In genomic region chr12:6426882-6427671, GRCh38 we compare ENCODE assay signal across 8 cellular contexts. TPM values are rescaled to one million over a fixed set of nuclear protein-coding genes. Genes with fewer than 3 reads are reported as not detected.
A peak's percentile ranks its signal among the peaks of the same experiment; 100 is the strongest.
DNase-seq lines count a peak whose midpoint lies in the region; TF ChIP-seq lines count a peak whose summit lies in the region.

No MANE protein-coding gene starts in this region.

- TF ChIP-seq CTCF in foreskin fibroblast (IDR thresholded peaks at IDR 0.05; ENCODE audit: low read depth, low read length): no peak

- no peak overlapping the region for H3K4me3 ChIP-seq in foreskin fibroblast (ENCODE audit: low read depth in 1 of 2, low read length in 2 of 2)

- DNase-seq in activated gamma-delta T cell treated with Interleukin-2 at 50 U/mL for 16 hours (peak; percentile 81), activated gamma-delta T cell (lab: John Stamatoyannopoulos, UW) (no peak), HCEC 1CT (no peak), GM19240 (ENCODE audit: insufficient read length, low spot score) (no peak), foreskin fibroblast (no peak)
- DNase-seq in activated T-helper 1 cell treated with anti-CD3 and anti-CD28 coated beads, Interleukin-12 subunit alpha, Interleukin-12 subunit beta, Interleukin-2, Interleukin-4 antibody, amounts not matched to agents 30 ng/mL and 10 ng/mL and 1 ng/mL, durations not matched to agents 14 hours and 24 hours and 36 hours (ENCODE audit: low spot score): peak; percentile 82
- peak; percentile 89 to 94 for DNase-seq in stimulated activated CD4-positive, alpha-beta T cell treated with anti-CD3 and anti-CD28 coated beads, Interleukin-12 subunit alpha, Interleukin-12 subunit beta, amount 100 ng/mL, for 24 hours (ENCODE audit: low read depth in 2 of 2)

- intact Hi-C loops in activated T-helper 1 cell treated with anti-CD3 and anti-CD28 coated beads, Interleukin-12 subunit alpha, Interleukin-12 subunit beta, Interleukin-2, Interleukin-4 antibody, amounts not matched to agents 30 ng/mL and 10 ng/mL and 1 ng/mL, durations not matched to agents 14 hours and 24 hours and 36 hours (cut with micrococcal nuclease): loop anchor here (1.0 to 10.0 kb wide), 7 partner anchors 16 to 258 kb away; partner anchors contain the start of genes MRPL51, TAPBPL and ZNF384

- no peaks in the 10 kb centered on the region for H3K9me3 Mint-ChIP-seq in IgD-negative memory B cell
- no peaks in the 10 kb centered on the region for H3K9me3 Mint-ChIP-seq in activated T-helper 1 cell treated with anti-CD3 and anti-CD28 coated beads, Interleukin-12 subunit alpha, Interleukin-12 subunit beta, Interleukin-2, Interleukin-4 antibody, amounts not matched to agents 30 ng/mL and 10 ng/mL and 1 ng/mL, durations not matched to agents 14 hours and 24 hours and 36 hours

- H3K27ac Mint-ChIP-seq in IgD-negative memory B cell: peak overlapping the region; percentile 97 to 100 (median 99)
- peak overlapping the region; percentile 99 for H3K27ac Mint-ChIP-seq in activated T-helper 1 cell treated with anti-CD3 and anti-CD28 coated beads, Interleukin-12 subunit alpha, Interleukin-12 subunit beta, Interleukin-2, Interleukin-4 antibody, amounts not matched to agents 30 ng/mL and 10 ng/mL and 1 ng/mL, durations not matched to agents 14 hours and 24 hours and 36 hours

- peak overlapping the region; percentile 81 to 95 (median 92) for H3K4me3 Mint-ChIP-seq in IgD-negative memory B cell
- H3K4me3 Mint-ChIP-seq in activated T-helper 1 cell treated with anti-CD3 and anti-CD28 coated beads, Interleukin-12 subunit alpha, Interleukin-12 subunit beta, Interleukin-2, Interleukin-4 antibody, amounts not matched to agents 30 ng/mL and 10 ng/mL and 1 ng/mL, durations not matched to agents 14 hours and 24 hours and 36 hours: peak overlapping the region; percentile 84

- no peaks in the 10 kb centered on the region for H3K27me3 Mint-ChIP-seq in IgD-negative memory B cell
- no peaks in the 10 kb centered on the region for H3K27me3 Mint-ChIP-seq in activated T-helper 1 cell treated with anti-CD3 and anti-CD28 coated beads, Interleukin-12 subunit alpha, Interleukin-12 subunit beta, Interleukin-2, Interleukin-4 antibody, amounts not matched to agents 30 ng/mL and 10 ng/mL and 1 ng/mL, durations not matched to agents 14 hours and 24 hours and 36 hours (ENCODE audit: insufficient read depth)

- H3K36me3 Mint-ChIP-seq in IgD-negative memory B cell: peaks cover 3% of the 10 kb centered on the region
- H3K36me3 Mint-ChIP-seq in activated T-helper 1 cell treated with anti-CD3 and anti-CD28 coated beads, Interleukin-12 subunit alpha, Interleukin-12 subunit beta, Interleukin-2, Interleukin-4 antibody, amounts not matched to agents 30 ng/mL and 10 ng/mL and 1 ng/mL, durations not matched to agents 14 hours and 24 hours and 36 hours (ENCODE audit: low read depth): no peaks in the 10 kb centered on the region

- peaks cover 43 to 56% (median 51%) of the 10 kb centered on the region in 3 donors for H3K4me1 Mint-ChIP-seq in IgD-negative memory B cell
- H3K4me1 Mint-ChIP-seq in activated T-helper 1 cell treated with anti-CD3 and anti-CD28 coated beads, Interleukin-12 subunit alpha, Interleukin-12 subunit beta, Interleukin-2, Interleukin-4 antibody, amounts not matched to agents 30 ng/mL and 10 ng/mL and 1 ng/mL, durations not matched to agents 14 hours and 24 hours and 36 hours (ENCODE audit: low read depth): peaks cover 68% of the 10 kb centered on the region

RNA-seq across cellular contexts. Expression of gene CD27, which starts 17.7 kb away (rescaled TPM):
- polyA plus RNA-seq in IgD-negative memory B cell: 264 TPM
- 82.1 and 82.3 TPM in 2 replicates for total RNA-seq in activated T-helper 1 cell treated with anti-CD3 and anti-CD28 coated beads, Interleukin-12 subunit alpha, Interleukin-12 subunit beta, Interleukin-2, Interleukin-4 antibody, amounts not matched to agents 30 ng/mL and 10 ng/mL and 1 ng/mL, durations not matched to agents 14 hours and 24 hours and 36 hours

RNA-seq across cellular contexts. Expression of gene TAPBPL, which starts 24.8 kb away (rescaled TPM):
- polyA plus RNA-seq in IgD-negative memory B cell: 125 TPM
- total RNA-seq in activated T-helper 1 cell treated with anti-CD3 and anti-CD28 coated beads, Interleukin-12 subunit alpha, Interleukin-12 subunit beta, Interleukin-2, Interleukin-4 antibody, amounts not matched to agents 30 ng/mL and 10 ng/mL and 1 ng/mL, durations not matched to agents 14 hours and 24 hours and 36 hours: 34.1 and 34.3 TPM in 2 replicates

RNA-seq across cellular contexts. Expression of gene LTBR, which starts 43.1 kb away (rescaled TPM):
- not detected for polyA plus RNA-seq in IgD-negative memory B cell
- 0.64 and 1.3 TPM in 2 replicates for total RNA-seq in activated T-helper 1 cell treated with anti-CD3 and anti-CD28 coated beads, Interleukin-12 subunit alpha, Interleukin-12 subunit beta, Interleukin-2, Interleukin-4 antibody, amounts not matched to agents 30 ng/mL and 10 ng/mL and 1 ng/mL, durations not matched to agents 14 hours and 24 hours and 36 hours

RNA-seq across cellular contexts. Expression of gene VAMP1, which starts 43.4 kb away (rescaled TPM):
- 8.1 TPM for polyA plus RNA-seq in IgD-negative memory B cell
- 49.7 and 52.8 TPM in 2 replicates for total RNA-seq in activated T-helper 1 cell treated with anti-CD3 and anti-CD28 coated beads, Interleukin-12 subunit alpha, Interleukin-12 subunit beta, Interleukin-2, Interleukin-4 antibody, amounts not matched to agents 30 ng/mL and 10 ng/mL and 1 ng/mL, durations not matched to agents 14 hours and 24 hours and 36 hours

RNA-seq across cellular contexts. Expression of gene SCNN1A, which starts 51.7 kb away (rescaled TPM):
- polyA plus RNA-seq in IgD-negative memory B cell: not detected
- 0.05 and 0.32 TPM in 2 replicates for total RNA-seq in activated T-helper 1 cell treated with anti-CD3 and anti-CD28 coated beads, Interleukin-12 subunit alpha, Interleukin-12 subunit beta, Interleukin-2, Interleukin-4 antibody, amounts not matched to agents 30 ng/mL and 10 ng/mL and 1 ng/mL, durations not matched to agents 14 hours and 24 hours and 36 hours

Comparison
In these comparisons a context has a peak if more than half of its experiments do, and no peak if none do; other contexts are left out.
1. DNase-seq: peak in activated gamma-delta T cell treated with Interleukin-2 at 50 U/mL for 16 hours (single experiment), activated T-helper 1 cell treated with anti-CD3 and anti-CD28 coated beads, Interleukin-12 subunit alpha, Interleukin-12 subunit beta, Interleukin-2, Interleukin-4 antibody, amounts not matched to agents 30 ng/mL and 10 ng/mL and 1 ng/mL, durations not matched to agents 14 hours and 24 hours and 36 hours (single experiment) and stimulated activated CD4-positive, alpha-beta T cell treated with anti-CD3 and anti-CD28 coated beads, Interleukin-12 subunit alpha, Interleukin-12 subunit beta, amount 100 ng/mL, for 24 hours (2 of 2); none in activated gamma-delta T cell (single experiment), HCEC 1CT (single experiment), GM19240 (single experiment) and foreskin fibroblast (0 of 2).